ENCODE assay signal across 23 cellular contexts in genomic region chr21:43892334-43892733, GRCh38.
"Had no signal": no experiment of that assay in that cellular context is flagged by ENCODE, and none has a peak within 500 bp of the region (broad histone marks: within the 10 kb centered on the region; RNA-seq: fewer than 3 reads in every experiment).

No MANE protein-coding gene starts in this region.

- H3K4me1 Mint-ChIP-seq: mesothelial cell of epicardium had no signal

- ATAC-seq: right cardiac atrium had no signal

- H3K4me3 Mint-ChIP-seq: activated naive CD4-positive, alpha-beta T cell treated with anti-CD3 and anti-CD28 coated beads for 36 hours; mesothelial cell of epicardium; nephron progenitor cell had no signal

- DNase-seq: activated CD4-positive, alpha-beta T cell treated with anti-CD3 and anti-CD28 coated beads for 1 hour; activated CD4-positive, alpha-beta T cell treated with anti-CD3 and anti-CD28 coated beads, Interleukin-2, amount 50 U/mL, for 4 hours; colonic mucosa; glutamatergic neuron; kidney glomerular epithelial cell; left lung; nephron progenitor cell; right cardiac atrium; stimulated activated CD4-positive, alpha-beta T cell treated with anti-CD3 and anti-CD28 coated beads, Interleukin-12 subunit alpha, Interleukin-12 subunit beta, amount 100 ng/mL, for 4 hours; stimulated activated CD4-positive, alpha-beta T cell treated with anti-CD3 and anti-CD28 coated beads, Interleukin-4, amount 100 ng/mL, for 4 hours; stimulated activated naive CD8-positive, alpha-beta T cell treated with anti-CD3 and anti-CD28 coated beads, Interleukin-15, amount 100 ng/mL, for 72 hours; tibial artery had no signal

- H3K36me3 ChIP-seq: adrenal gland, colonic mucosa had no signal

- H3K27me3 ChIP-seq: adrenal gland, colonic mucosa, dorsolateral prefrontal cortex, esophagus muscularis mucosa, hepatocyte, left lung, tibial artery had no signal

- H3K4me3 ChIP-seq: adrenal gland, colonic mucosa, dorsolateral prefrontal cortex, esophagus muscularis mucosa, hepatocyte, left lung, SK-N-MC, tibial artery had no signal

- H3K27ac Mint-ChIP-seq: mesothelial cell of epicardium; nephron progenitor cell; stimulated activated naive CD8-positive, alpha-beta T cell treated with anti-CD3 and anti-CD28 coated beads, Interleukin-15, amount 100 ng/mL, for 72 hours had no signal

- FAIRE-seq: astrocyte, frontal cortex, TTC549 had no signal

- H3K9me3 Mint-ChIP-seq: activated naive CD4-positive, alpha-beta T cell treated with anti-CD3 and anti-CD28 coated beads for 36 hours; stimulated activated naive CD8-positive, alpha-beta T cell treated with anti-CD3 and anti-CD28 coated beads, Interleukin-15, amount 100 ng/mL, for 72 hours had no signal

- H3K9me3 ChIP-seq: adrenal gland, colonic mucosa, esophagus muscularis mucosa, left lung, tibial artery had no signal

- H3K4me2 ChIP-seq: hepatocyte had no signal

- H3K27ac ChIP-seq: adrenal gland, colonic mucosa, dorsolateral prefrontal cortex, esophagus muscularis mucosa, hepatocyte, parathyroid adenoma, SK-N-MC, tibial artery had no signal

- H3K9ac ChIP-seq: parathyroid adenoma had no signal

- H3K27me3 Mint-ChIP-seq: stimulated activated naive CD8-positive, alpha-beta T cell treated with anti-CD3 and anti-CD28 coated beads, Interleukin-15, amount 100 ng/mL, for 72 hours had no signal

- H3K4me1 ChIP-seq: colonic mucosa, parathyroid adenoma, tibial artery had no signal

- H2AFZ ChIP-seq: hepatocyte, parathyroid adenoma had no signal
